ENCODE assay signal across 1 cellular context in genomic region chr1:200030791-200031190, GRCh38.
TF ChIP-seq lines count a peak whose summit lies in the region.

No MANE protein-coding gene starts in this region.

TF ChIP-seq in HepG2, 621 proteins besides CTCF, POLR2A, EP300 and RAD21 (continued from another document):
- no peak for TF ChIP-seq ZNF576 (CRISPR knock-in tag; IDR thresholded peaks at IDR 0.05)
TF ChIP-seq in HepG2: peak in this region for 0.
